1 cellular context compared by ENCODE assay signal in genomic region chr1:36522461-36523229, GRCh38.
TF ChIP-seq lines count a peak whose summit lies in the region.

No MANE protein-coding gene starts in this region.

TF ChIP-seq in GM23338, 12 proteins besides CTCF, POLR2A, EP300 and RAD21 (continued from another document):
- TF ChIP-seq ZNF462 (CRISPR knock-in tag; IDR thresholded peaks at IDR 0.05): no peak
- no peak for TF ChIP-seq JUNB (IDR thresholded peaks at IDR 0.05; ENCODE audit: unreplicated experiment)
TF ChIP-seq in GM23338: peak in this region for 0.
